Comparison of ENCODE assay signal across 8 cellular contexts in the genomic region with DNA sequence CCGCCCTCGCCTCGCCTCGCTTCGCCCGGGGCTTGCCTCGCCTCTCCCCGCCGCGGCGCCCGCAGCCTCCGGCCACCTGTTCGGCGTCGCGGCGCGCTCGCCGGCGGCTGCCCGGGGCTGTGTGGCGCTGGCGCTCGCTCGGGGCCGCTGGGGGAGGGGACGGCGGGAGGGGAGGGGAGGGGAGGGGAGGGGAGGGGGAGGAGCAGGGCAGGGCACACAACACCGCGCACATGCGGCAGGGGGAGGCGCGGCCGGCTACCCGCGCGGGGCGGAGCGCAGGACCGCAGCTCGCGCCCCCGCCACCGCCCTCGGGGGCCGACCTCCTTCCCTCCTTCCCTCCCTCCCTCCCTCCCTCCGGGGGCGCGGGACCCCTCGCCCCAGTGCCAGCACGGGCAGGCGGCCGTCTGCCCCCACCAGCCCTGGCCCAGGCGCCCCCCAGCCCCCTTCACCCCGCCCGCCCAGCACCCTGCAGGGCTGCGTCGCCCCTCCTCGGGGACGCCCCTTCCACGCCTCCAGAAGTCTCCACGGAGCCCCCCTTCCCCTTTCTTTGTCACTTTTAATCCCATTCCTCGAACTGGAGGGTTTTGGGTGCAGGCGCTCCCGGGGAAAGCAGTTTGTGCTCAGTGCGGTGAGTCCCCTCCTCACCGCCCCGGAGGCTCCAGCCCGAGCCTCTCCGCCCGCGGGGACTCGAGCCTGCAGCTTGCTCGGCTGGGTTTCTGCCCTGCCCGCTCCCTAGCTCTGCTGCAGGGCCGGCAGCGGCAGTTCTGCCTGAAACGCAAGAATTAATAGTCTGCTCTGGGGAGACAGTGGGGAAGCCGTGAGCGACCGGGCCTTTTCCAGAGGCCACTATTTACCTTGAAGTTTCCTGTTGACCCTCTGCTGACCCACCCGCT. TPM values are rescaled to one million over a fixed set of nuclear protein-coding genes. Genes with fewer than 3 reads are reported as not detected.
DNase-seq lines count a peak whose midpoint lies in the region; ATAC-seq, FAIRE-seq and TF ChIP-seq lines count a peak whose summit lies in the region.

A gene (minus strand): TSS at position 123 of the 893 bp plus-strand sequence. CDS start 301 bp downstream, outside the sequence.

- H3K27ac Mint-ChIP-seq in activated naive CD8-positive, alpha-beta T cell treated with anti-CD3 and anti-CD28 coated beads, Interleukin-2, amount 50 U/mL, for 24 hours = peak within 1 kb of the TSS; percentile 22

- H3K27ac ChIP-seq in cardiac muscle cell (peak within 1 kb of the TSS; percentile 90), pancreas (peak within 1 kb of the TSS; percentile 77 to 89 (median 82))

- H3K27me3 Mint-ChIP-seq in activated naive CD8-positive, alpha-beta T cell treated with anti-CD3 and anti-CD28 coated beads, Interleukin-2, amount 50 U/mL, for 24 hours = peaks cover 57% of the 10 kb centered on the region

- H3K4me1 ChIP-seq in cardiac muscle cell (ENCODE audit: low read depth) (peaks cover 21% of the 10 kb centered on the region), pancreas (peaks cover 1 to 22% (median 12%) of the 10 kb centered on the region in 3 donors)

- H3K4me3 Mint-ChIP-seq in activated naive CD8-positive, alpha-beta T cell treated with anti-CD3 and anti-CD28 coated beads, Interleukin-2, amount 50 U/mL, for 24 hours = peak within 1 kb of the TSS; percentile 42

- DNase-seq in EH (ENCODE audit: low read depth) = peak; percentile 58
- peak; percentile 52 for DNase-seq in NCI-H146 treated with DMSO at 0.1 percent for 48 hours (lab: John Stamatoyannopoulos, UW; ENCODE audit: unreplicated experiment)
- DNase-seq in activated naive CD8-positive, alpha-beta T cell treated with anti-CD3 and anti-CD28 coated beads, Interleukin-2, amount 50 U/mL, for 24 hours = peak; percentile 16
- DNase-seq in cardiac muscle cell (ENCODE audit: low read depth in 1 of 2, low spot score in 1 of 2) = peak; percentile 72 to 86
- peak; percentile 78 to 90 (median 83) for DNase-seq in pancreas
- DNase-seq in T-helper 9 cell = no peak

- WGBS in pancreas, 2 donors = 0% methylated on average over 31 to 79 of the region's 84 CpGs

- H3K36me3 Mint-ChIP-seq in activated naive CD8-positive, alpha-beta T cell treated with anti-CD3 and anti-CD28 coated beads, Interleukin-2, amount 50 U/mL, for 24 hours (ENCODE audit: low read depth) = no peaks in the 10 kb centered on the region

- ATAC-seq in GM21619 (IDR thresholded peaks at IDR 0.05; ENCODE audit: unreplicated experiment) (peak; percentile 49), pancreas (peak; percentile 77 to 83 (median 80)), GM19455 (IDR thresholded peaks at IDR 0.05; ENCODE audit: unreplicated experiment) (no peak)
- ATAC-seq in activated naive CD8-positive, alpha-beta T cell treated with anti-CD3 and anti-CD28 coated beads, Interleukin-2, amount 50 U/mL, for 24 hours = peak; percentile 45

- H3K9me3 ChIP-seq in cardiac muscle cell (ENCODE audit: low read depth) = no peaks in the 10 kb centered on the region
- H3K9me3 ChIP-seq in pancreas = no peaks in the 10 kb centered on the region

- no peaks in the 10 kb centered on the region for H3K27me3 ChIP-seq in cardiac muscle cell
- no peaks in the 10 kb centered on the region for H3K27me3 ChIP-seq in pancreas

- H3K4me3 ChIP-seq in cardiac muscle cell (peak within 1 kb of the TSS; percentile 93), pancreas (peak within 1 kb of the TSS; percentile 62 to 91 (median 88))

- H3K36me3 ChIP-seq in cardiac muscle cell = no peaks in the 10 kb centered on the region
- no peaks in the 10 kb centered on the region for H3K36me3 ChIP-seq in pancreas

- no peaks in the 10 kb centered on the region for H3K9me3 Mint-ChIP-seq in activated naive CD8-positive, alpha-beta T cell treated with anti-CD3 and anti-CD28 coated beads, Interleukin-2, amount 50 U/mL, for 24 hours

- TF ChIP-seq CTCF in cardiac muscle cell (IDR thresholded peaks at IDR 0.05; ENCODE audit: low read depth, low read length) (no peak), pancreas (IDR thresholded peaks at IDR 0.05) (no peak)

- no peak for FAIRE-seq in pancreas (lab: Jason Lieb, UNC)

- peaks cover 12% of the 10 kb centered on the region for H3K4me1 Mint-ChIP-seq in activated naive CD8-positive, alpha-beta T cell treated with anti-CD3 and anti-CD28 coated beads, Interleukin-2, amount 50 U/mL, for 24 hours

- intact Hi-C loops in pancreas (cut with DNase I) = loop anchor here in 1 of 3 donors (5.0 kb wide), 1 partner anchor 88 kb away; no protein-coding TSS in a partner anchor

RNA-seq across cellular contexts. Expression of the gene that starts here (rescaled TPM):
- total RNA-seq in cardiac muscle cell (45.9 and 64.8 TPM in 2 replicates), pancreas (10 to 100 TPM; 21.8 to 32.3 (median 26.6) TPM)
- polyA plus RNA-seq in cardiac muscle cell (36.5 and 49.1 TPM in 2 replicates), pancreas (10 to 100 TPM; 12.8 to 20.0 TPM)
